In the genomic region with DNA sequence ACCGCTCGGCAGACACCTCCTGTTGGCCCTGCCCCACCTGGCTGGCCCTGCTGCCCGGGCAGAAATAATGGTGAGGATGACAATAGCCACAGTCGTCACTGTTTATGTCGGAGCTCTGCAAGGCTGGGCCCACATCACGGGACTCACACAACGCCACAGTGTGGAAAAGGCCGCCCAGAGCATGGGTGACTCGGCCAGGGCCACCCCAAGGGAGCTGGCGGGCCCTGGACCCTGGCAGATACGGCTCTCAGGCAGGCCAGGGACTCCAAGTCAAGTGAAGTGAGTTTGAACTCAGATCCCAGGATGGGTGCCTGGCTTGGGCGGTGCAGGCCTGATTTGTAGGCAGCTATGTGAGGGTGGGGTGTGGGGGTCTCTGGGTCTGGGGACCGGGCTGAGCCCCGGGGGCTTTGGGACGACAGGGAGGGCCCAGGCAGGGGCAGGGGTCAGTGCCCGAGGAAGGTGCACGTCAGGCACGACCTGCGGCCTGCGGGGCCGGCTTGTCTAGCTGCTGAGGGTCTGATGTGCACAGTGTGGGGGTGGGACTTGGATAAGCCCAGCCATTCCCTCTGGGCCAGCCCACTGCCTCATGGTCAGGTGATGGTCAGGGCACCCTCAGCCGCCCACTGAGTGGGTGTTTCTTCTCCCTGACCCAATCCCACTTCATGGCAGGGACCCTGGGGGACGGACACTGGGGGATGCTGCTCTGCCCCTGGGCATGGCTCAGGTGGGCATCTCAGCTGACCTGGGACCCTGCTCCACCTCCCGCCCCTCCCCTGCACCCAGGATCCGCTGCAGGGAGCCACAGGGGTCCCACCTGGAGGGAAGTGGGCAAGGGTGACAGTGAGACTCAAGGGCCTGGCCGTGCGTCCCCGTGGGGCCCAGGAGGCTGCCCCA, we compare ENCODE assay signal across 28 cellular contexts. TPM values are rescaled to one million over a fixed set of nuclear protein-coding genes. Genes with fewer than 3 reads are reported as not detected.
A peak's percentile ranks its signal among the peaks of the same experiment; 100 is the strongest.
DNase-seq lines count a peak whose midpoint lies in the region; ATAC-seq and TF ChIP-seq lines count a peak whose summit lies in the region.
"Had no signal": no experiment of that assay in that cellular context is flagged by ENCODE, and none has a peak within 500 bp of the region (broad histone marks: within the 10 kb centered on the region; RNA-seq: fewer than 3 reads in every experiment).

No MANE protein-coding gene starts in this region.

- H3K27me3 Mint-ChIP-seq in activated naive CD4-positive, alpha-beta T cell treated with anti-CD3 and anti-CD28 coated beads, Interleukin-2, amount 10 ng/mL, durations not matched to agents 7 days and 5 days = peaks cover 22% of the 10 kb centered on the region

- no peaks in the 10 kb centered on the region for H3K9me3 Mint-ChIP-seq in activated naive CD4-positive, alpha-beta T cell treated with anti-CD3 and anti-CD28 coated beads, Interleukin-2, amount 10 ng/mL, durations not matched to agents 7 days and 5 days
- H3K9me3 Mint-ChIP-seq: CD8-positive, alpha-beta memory T cell had no signal

- H4K20me1 ChIP-seq in osteoblast (ENCODE audit: insufficient read depth, low read length) = no peaks in the 10 kb centered on the region

- H2AFZ ChIP-seq in osteoblast (ENCODE audit: low read length) = no peak overlapping the region

- CTCF ChIA-PET in activated naive CD4-positive, alpha-beta T cell treated with anti-CD3 and anti-CD28 coated beads, Interleukin-2, amount 10 ng/mL, durations not matched to agents 7 days and 5 days (lab: Charles Lee) = interaction anchor here (1.0 kb wide), 1 partner anchor 11 kb away, joined by 3 read pairs; no protein-coding TSS in a partner anchor

- H3K9me3 ChIP-seq in right cardiac atrium (ENCODE audit: control insufficient read depth, low read length) (no peaks in the 10 kb centered on the region), left ventricle myocardium inferior (replicated peaks) (no peaks in the 10 kb centered on the region), esophagus (ENCODE audit: control insufficient read depth in 2 of 2, insufficient read depth in 1 of 2, low read depth in 1 of 2, low read length in 1 of 2) (peaks cover 0 to 3% of the 10 kb centered on the region in 2 donors), osteoblast (ENCODE audit: low read depth, low read length) (no peaks in the 10 kb centered on the region), MG63 (no peaks in the 10 kb centered on the region)
- H3K9me3 ChIP-seq: Peyer's patch, SJSA1, thoracic aorta had no signal

- H3K4me1 ChIP-seq in right cardiac atrium (ENCODE audit: control insufficient read depth, insufficient read depth, low read length) = no peaks in the 10 kb centered on the region
- peaks cover 18% of the 10 kb centered on the region for H3K4me1 ChIP-seq in left ventricle myocardium inferior
- peaks cover 2 to 30% of the 10 kb centered on the region in 2 donors for H3K4me1 ChIP-seq in esophagus (ENCODE audit: control insufficient read depth in 2 of 2, insufficient read depth in 2 of 2, low read length in 1 of 2)
- no peaks in the 10 kb centered on the region for H3K4me1 ChIP-seq in osteoblast (ENCODE audit: insufficient read depth, low read length)

- intact Hi-C loops in right cardiac atrium (cut with DNase I) (no loop called here), left ventricle myocardium inferior (cut with micrococcal nuclease) (no loop called here)

- no peak overlapping the region for H3K4me2 ChIP-seq in osteoblast (ENCODE audit: insufficient read depth, low read length)

- no peak overlapping the region for H3K27ac Mint-ChIP-seq in activated naive CD4-positive, alpha-beta T cell treated with anti-CD3 and anti-CD28 coated beads, Interleukin-2, amount 10 ng/mL, durations not matched to agents 7 days and 5 days
- H3K27ac Mint-ChIP-seq: activated CD8-positive, alpha-beta T cell treated with anti-CD3 and anti-CD28 coated beads, Interleukin-2, amount 10 ng/mL, durations not matched to agents 7 days and 5 days; CD8-positive, alpha-beta memory T cell had no signal

- H3K36me3 Mint-ChIP-seq in activated naive CD4-positive, alpha-beta T cell treated with anti-CD3 and anti-CD28 coated beads, Interleukin-2, amount 10 ng/mL, durations not matched to agents 7 days and 5 days = no peaks in the 10 kb centered on the region
- H3K36me3 Mint-ChIP-seq: CD8-positive, alpha-beta memory T cell had no signal

- DNase-seq in right cardiac atrium (peak; percentile 14 to 59 (median 29)), left ventricle myocardium inferior (no peak), osteoblast (ENCODE audit: insufficient read length, low spot score, missing footprints) (peak; percentile 91), DMS79 treated with DMSO at 0.1 percent for 48 hours (lab: John Stamatoyannopoulos, UW) (no peak), MG63 (no peak)
- DNase-seq in activated naive CD4-positive, alpha-beta T cell treated with anti-CD3 and anti-CD28 coated beads, Interleukin-2, amount 10 ng/mL, durations not matched to agents 7 days and 5 days = no peak
- DNase-seq: activated CD4-positive, alpha-beta T cell treated with anti-CD3 and anti-CD28 coated beads for 1 hour; activated CD8-positive, alpha-beta T cell treated with anti-CD3 and anti-CD28 coated beads, Interleukin-2, amount 10 ng/mL, durations not matched to agents 7 days and 5 days; activated gamma-delta T cell; activated T-cell treated with anti-CD3 and anti-CD28 coated beads, Interleukin-2, amount 50 U/mL, for 1 hour; AML-193; CD8-positive, alpha-beta memory T cell; effector CD8-positive, alpha-beta T cell; erythroblast; foreskin melanocyte; GDM1; hippocampal formation; NCI-H1417 treated with DMSO at 0.1 percent for 48 hours; NCI-H2107; nucleus accumbens; stimulated activated CD4-positive, alpha-beta T cell treated with anti-CD3 and anti-CD28 coated beads, Interleukin-2, amount 100 ng/mL, for 48 hours; stimulated activated naive CD4-positive, alpha-beta T cell treated with Interleukin-2 at 50 U/mL for 16 hours had no signal

- H3K4me3 ChIP-seq in right cardiac atrium (ENCODE audit: low read length) = no peak overlapping the region
- no peak overlapping the region for H3K4me3 ChIP-seq in left ventricle myocardium inferior
- H3K4me3 ChIP-seq in esophagus (ENCODE audit: low read depth in 1 of 2, low read length in 2 of 2) = peak overlapping the region; percentile 43 to 55
- no peak overlapping the region for H3K4me3 ChIP-seq in osteoblast (ENCODE audit: insufficient read depth, low read length)
- no peak overlapping the region for H3K4me3 ChIP-seq in MG63
- H3K4me3 ChIP-seq: lung, SJSA1, thoracic aorta had no signal

- no peaks in the 10 kb centered on the region for H3K79me2 ChIP-seq in osteoblast (ENCODE audit: insufficient read depth, low read length)

- 74% methylated on average over 28 of the region's 28 CpGs for WGBS in right cardiac atrium
- WGBS in esophagus, 2 donors = 70 to 73% methylated on average over 25 to 28 of the region's 28 CpGs

- ATAC-seq in right cardiac atrium (no peak), HG02610 (IDR thresholded peaks at IDR 0.05; ENCODE audit: unreplicated experiment) (no peak)
- ATAC-seq: activated CD8-positive, alpha-beta T cell treated with anti-CD3 and anti-CD28 coated beads, Interleukin-2, amount 10 ng/mL, durations not matched to agents 7 days and 5 days had no signal

- no peak overlapping the region for H3K27ac ChIP-seq in right cardiac atrium (ENCODE audit: low read length)
- H3K27ac ChIP-seq in left ventricle myocardium inferior (replicated peaks) = no peak overlapping the region
- H3K27ac ChIP-seq in esophagus (ENCODE audit: low read depth in 2 of 2, low read length in 1 of 2) = peak overlapping the region; percentile 87 to 96
- no peak overlapping the region for H3K27ac ChIP-seq in osteoblast (ENCODE audit: low read depth, low read length)
- H3K27ac ChIP-seq: SJSA1, thoracic aorta had no signal

- TF ChIP-seq CTCF in left ventricle myocardium inferior (IDR thresholded peaks at IDR 0.05; ENCODE audit: borderline replicate concordance) (no peak), osteoblast (IDR thresholded peaks at IDR 0.05; ENCODE audit: extremely low read depth, low read depth, low read length) (no peak)

- H3K36me3 ChIP-seq in left ventricle myocardium inferior (no peaks in the 10 kb centered on the region), esophagus (ENCODE audit: control insufficient read depth in 2 of 2, insufficient read depth in 2 of 2, low read length in 1 of 2) (peaks cover 0 to 3% of the 10 kb centered on the region in 2 donors), osteoblast (ENCODE audit: insufficient read depth, low read length) (no peaks in the 10 kb centered on the region), MG63 (no peaks in the 10 kb centered on the region)
- H3K36me3 ChIP-seq: Peyer's patch, SJSA1, thoracic aorta had no signal

- no peak overlapping the region for H3K4me3 Mint-ChIP-seq in activated naive CD4-positive, alpha-beta T cell treated with anti-CD3 and anti-CD28 coated beads, Interleukin-2, amount 10 ng/mL, durations not matched to agents 7 days and 5 days
- H3K4me3 Mint-ChIP-seq: activated CD8-positive, alpha-beta T cell treated with anti-CD3 and anti-CD28 coated beads, Interleukin-2, amount 10 ng/mL, durations not matched to agents 7 days and 5 days; CD8-positive, alpha-beta memory T cell had no signal

- H3K4me1 Mint-ChIP-seq in activated naive CD4-positive, alpha-beta T cell treated with anti-CD3 and anti-CD28 coated beads, Interleukin-2, amount 10 ng/mL, durations not matched to agents 7 days and 5 days = peaks cover 9% of the 10 kb centered on the region

- H3K27me3 ChIP-seq in right cardiac atrium (ENCODE audit: control insufficient read depth, insufficient read depth) (no peaks in the 10 kb centered on the region), left ventricle myocardium inferior (ENCODE audit: low read depth) (peaks cover 74% of the 10 kb centered on the region), esophagus (ENCODE audit: control insufficient read depth in 1 of 2, insufficient read depth in 2 of 2, low read length in 2 of 2) (peaks cover 0 to 3% of the 10 kb centered on the region in 2 donors), osteoblast (ENCODE audit: insufficient read depth, low read length) (peaks cover 11% of the 10 kb centered on the region), MG63 (no peaks in the 10 kb centered on the region)
- H3K27me3 ChIP-seq: Peyer's patch had no signal

RNA-seq across cellular contexts. Expression of a gene that starts 1.0 kb away (rescaled TPM):
- total RNA-seq in right cardiac atrium = not detected
- not detected for polyA plus RNA-seq in right cardiac atrium
- total RNA-seq in left ventricle myocardium inferior = not detected
- polyA plus RNA-seq in esophagus = 10 to 100 TPM; 28.2 to 44.2 TPM
- total RNA-seq in osteoblast = not detected in 2 replicates
- total RNA-seq in MG63 (2014; rRNA removed; shearing (Covaris generic); ENCODE audit: low replicate concordance) = not detected in 2 replicates
- total RNA-seq: activated CD8-positive, alpha-beta T cell treated with anti-CD3 and anti-CD28 coated beads, Interleukin-2, amount 10 ng/mL, durations not matched to agents 7 days and 5 days; CD8-positive, alpha-beta memory T cell; SJSA1 had no signal
- polyA plus RNA-seq: CD8-positive, alpha-beta memory T cell had no signal

RNA-seq across cellular contexts. Expression of a gene that starts 42.8 kb away (rescaled TPM):
- total RNA-seq in right cardiac atrium (1 to 10 TPM; 4.9 to 5.6 (median 5.4) TPM), left ventricle myocardium inferior (3.8 TPM), osteoblast (5.4 and 8.5 TPM in 2 replicates)
- polyA plus RNA-seq in right cardiac atrium (6.8 TPM), esophagus (10 to 100 TPM; 13.0 to 27.5 TPM)
- 7.3 and 18.2 TPM in 2 replicates for total RNA-seq in MG63 (2014; rRNA removed; shearing (Covaris generic); ENCODE audit: low replicate concordance)

RNA-seq across cellular contexts. Expression of a gene that starts 53.2 kb away (rescaled TPM):
- total RNA-seq in right cardiac atrium = 10 to 100 TPM; 17.1 to 26.4 (median 21.4) TPM
- polyA plus RNA-seq in right cardiac atrium = 12.0 TPM
- 13.0 TPM for total RNA-seq in left ventricle myocardium inferior
- 10 to 100 TPM; 17.0 to 40.6 TPM for polyA plus RNA-seq in esophagus
- total RNA-seq in osteoblast = 14.7 and 30.0 TPM in 2 replicates
- 38.0 and 70.2 TPM in 2 replicates for total RNA-seq in MG63 (2014; rRNA removed; shearing (Covaris generic); ENCODE audit: low replicate concordance)
- polyA plus RNA-seq: CD8-positive, alpha-beta memory T cell had no signal

RNA-seq across cellular contexts. Expression of a gene that starts 59.8 kb away (rescaled TPM):
- total RNA-seq in right cardiac atrium (10 to 100 TPM; 16.1 to 36.4 (median 21.6) TPM), left ventricle myocardium inferior (14.5 TPM), osteoblast (55.4 and 90.5 TPM in 2 replicates)
- polyA plus RNA-seq in right cardiac atrium (65.5 TPM), esophagus (10 to 100 TPM; 17.8 to 40.7 TPM)
- total RNA-seq in MG63 (2014; rRNA removed; shearing (Covaris generic); ENCODE audit: low replicate concordance) = 68.0 and 98.4 TPM in 2 replicates

Comparison
In these comparisons a context has a peak if more than half of its experiments do, and no peak if none do; other contexts are left out.
1. DNase-seq: peak in right cardiac atrium (3 of 3) and osteoblast (single experiment); none in left ventricle myocardium inferior (single experiment), DMS79 treated with DMSO at 0.1 percent for 48 hours (single experiment), activated naive CD4-positive, alpha-beta T cell treated with anti-CD3 and anti-CD28 coated beads, Interleukin-2, amount 10 ng/mL, durations not matched to agents 7 days and 5 days (single experiment) and MG63 (single experiment).
2. H3K27ac ChIP-seq: peak in esophagus (2 of 2); none in right cardiac atrium (single experiment), left ventricle myocardium inferior (single experiment) and osteoblast (single experiment).
3. H3K4me3 ChIP-seq: peak in esophagus (2 of 2); none in right cardiac atrium (single experiment), left ventricle myocardium inferior (single experiment), osteoblast (single experiment) and MG63 (single experiment).